ENCODE assay signal across 17 cellular contexts in genomic region chr15:94300612-94301011, GRCh38.
DNase-seq lines count a peak whose midpoint lies in the region; ATAC-seq and TF ChIP-seq lines count a peak whose summit lies in the region.
"Had no signal": no experiment of that assay in that cellular context is flagged by ENCODE, and none has a peak within 500 bp of the region (broad histone marks: within the 10 kb centered on the region; RNA-seq: fewer than 3 reads in every experiment).

No MANE protein-coding gene starts in this region.

- no peak for TF ChIP-seq POLR2A in testis (IDR thresholded peaks at IDR 0.05)

- no peak for ATAC-seq in stimulated activated naive CD8-positive, alpha-beta T cell treated with anti-CD3 and anti-CD28 coated beads, Interleukin-15, amount 100 ng/mL, for 72 hours
- ATAC-seq in right cardiac atrium, result peak; percentile 93 to 97
- ATAC-seq: HCT116, K562 had no signal

- H3K4me1 ChIP-seq in right cardiac atrium (ENCODE audit: control insufficient read depth, insufficient read depth, low read length) (no peaks in the 10 kb centered on the region), testis (peaks cover 4% of the 10 kb centered on the region)

- peak overlapping the region; percentile 71 for H3K4me3 Mint-ChIP-seq in T-helper 1 cell treated with Interleukin-12 subunit alpha and Interleukin-12 subunit beta and Interleukin-4 antibody, amounts not matched to agents 30 μg/mL and 1 μg/mL, for 36 hours
- H3K4me3 Mint-ChIP-seq in stimulated activated naive CD8-positive, alpha-beta T cell treated with anti-CD3 and anti-CD28 coated beads, Interleukin-15, Interleukin-2, amounts not matched to agents 100 ng/mL and 50 ng/mL, for 24 hours, result no peak overlapping the region
- no peak overlapping the region for H3K4me3 Mint-ChIP-seq in stimulated activated naive CD8-positive, alpha-beta T cell treated with anti-CD3 and anti-CD28 coated beads, Interleukin-15, amount 100 ng/mL, for 72 hours

- H3K36me3 ChIP-seq in testis (ENCODE audit: low read depth, missing control alignments), result no peaks in the 10 kb centered on the region

- H3K27ac ChIP-seq in right cardiac atrium (ENCODE audit: low read length) (no peak overlapping the region), testis (no peak overlapping the region)
- H3K27ac ChIP-seq: GM23248, RWPE1 had no signal

- peaks cover 23% of the 10 kb centered on the region for H3K9me3 Mint-ChIP-seq in T-helper 1 cell treated with Interleukin-12 subunit alpha and Interleukin-12 subunit beta and Interleukin-4 antibody, amounts not matched to agents 30 μg/mL and 1 μg/mL, for 36 hours
- H3K9me3 Mint-ChIP-seq in stimulated activated naive CD8-positive, alpha-beta T cell treated with anti-CD3 and anti-CD28 coated beads, Interleukin-15, Interleukin-2, amounts not matched to agents 100 ng/mL and 50 ng/mL, for 24 hours, result peaks cover 9% of the 10 kb centered on the region
- peaks cover 14 to 16% of the 10 kb centered on the region in 2 donors for H3K9me3 Mint-ChIP-seq in stimulated activated naive CD8-positive, alpha-beta T cell treated with anti-CD3 and anti-CD28 coated beads, Interleukin-15, amount 100 ng/mL, for 72 hours

- H3K4me3 ChIP-seq in right cardiac atrium (ENCODE audit: low read length) (no peak overlapping the region), testis (no peak overlapping the region)
- H3K4me3 ChIP-seq: GM23248, K562 had no signal

- H3K36me3 Mint-ChIP-seq in T-helper 1 cell treated with Interleukin-12 subunit alpha and Interleukin-12 subunit beta and Interleukin-4 antibody, amounts not matched to agents 30 μg/mL and 1 μg/mL, for 36 hours (ENCODE audit: low read depth), result peaks cover 56% of the 10 kb centered on the region
- peaks cover 64% of the 10 kb centered on the region for H3K36me3 Mint-ChIP-seq in stimulated activated naive CD8-positive, alpha-beta T cell treated with anti-CD3 and anti-CD28 coated beads, Interleukin-15, Interleukin-2, amounts not matched to agents 100 ng/mL and 50 ng/mL, for 24 hours (ENCODE audit: low read depth)

- no peaks in the 10 kb centered on the region for H3K27me3 Mint-ChIP-seq in T-helper 1 cell treated with Interleukin-12 subunit alpha and Interleukin-12 subunit beta and Interleukin-4 antibody, amounts not matched to agents 30 μg/mL and 1 μg/mL, for 36 hours (ENCODE audit: low read depth)
- no peaks in the 10 kb centered on the region for H3K27me3 Mint-ChIP-seq in stimulated activated naive CD8-positive, alpha-beta T cell treated with anti-CD3 and anti-CD28 coated beads, Interleukin-15, Interleukin-2, amounts not matched to agents 100 ng/mL and 50 ng/mL, for 24 hours
- no peaks in the 10 kb centered on the region for H3K27me3 Mint-ChIP-seq in stimulated activated naive CD8-positive, alpha-beta T cell treated with anti-CD3 and anti-CD28 coated beads, Interleukin-15, amount 100 ng/mL, for 72 hours

- no peaks in the 10 kb centered on the region for H3K27me3 ChIP-seq in right cardiac atrium (ENCODE audit: control insufficient read depth, insufficient read depth)
- H3K27me3 ChIP-seq in testis, result no peaks in the 10 kb centered on the region

- peaks cover 79% of the 10 kb centered on the region for H3K4me1 Mint-ChIP-seq in T-helper 1 cell treated with Interleukin-12 subunit alpha and Interleukin-12 subunit beta and Interleukin-4 antibody, amounts not matched to agents 30 μg/mL and 1 μg/mL, for 36 hours (ENCODE audit: low read depth)
- peaks cover 73% of the 10 kb centered on the region for H3K4me1 Mint-ChIP-seq in stimulated activated naive CD8-positive, alpha-beta T cell treated with anti-CD3 and anti-CD28 coated beads, Interleukin-15, Interleukin-2, amounts not matched to agents 100 ng/mL and 50 ng/mL, for 24 hours (ENCODE audit: low read depth)
- peaks cover 58% of the 10 kb centered on the region for H3K4me1 Mint-ChIP-seq in stimulated activated naive CD8-positive, alpha-beta T cell treated with anti-CD3 and anti-CD28 coated beads, Interleukin-15, amount 100 ng/mL, for 72 hours

- intact Hi-C loops in right cardiac atrium (cut with DNase I), result no loop called here
- intact Hi-C loops in testis (cut with DNase I; ENCODE audit: low total_unique reads), result no loop called here

- DNase-seq in T-helper 1 cell (no peak), right cardiac atrium (peak; percentile 31 to 62 (median 61)), testis (peak; percentile 67), kidney tubule cell (ENCODE audit: low spot score) (no peak), midbrain (lab: John Stamatoyannopoulos, UW) (no peak)
- no peak for DNase-seq in stimulated activated naive CD8-positive, alpha-beta T cell treated with anti-CD3 and anti-CD28 coated beads, Interleukin-15, amount 100 ng/mL, for 72 hours
- DNase-seq: 8988T, C1 segment of cervical spinal cord, DMS 273 treated with DMSO at 0.1 percent for 48 hours, GM23248, NCI-H1092 treated with DMSO at 0.1 percent for 48 hours, NCI-H1694 treated with DMSO at 0.1 percent for 48 hours had no signal

- peak overlapping the region; percentile 82 for H3K27ac Mint-ChIP-seq in T-helper 1 cell treated with Interleukin-12 subunit alpha and Interleukin-12 subunit beta and Interleukin-4 antibody, amounts not matched to agents 30 μg/mL and 1 μg/mL, for 36 hours
- peak overlapping the region; percentile 24 for H3K27ac Mint-ChIP-seq in stimulated activated naive CD8-positive, alpha-beta T cell treated with anti-CD3 and anti-CD28 coated beads, Interleukin-15, Interleukin-2, amounts not matched to agents 100 ng/mL and 50 ng/mL, for 24 hours
- no peak overlapping the region for H3K27ac Mint-ChIP-seq in stimulated activated naive CD8-positive, alpha-beta T cell treated with anti-CD3 and anti-CD28 coated beads, Interleukin-15, amount 100 ng/mL, for 72 hours

- TF ChIP-seq CTCF in testis (IDR thresholded peaks at IDR 0.05), result no peak

- H3K9me3 ChIP-seq in right cardiac atrium (ENCODE audit: control insufficient read depth, low read length) (no peaks in the 10 kb centered on the region), testis (no peaks in the 10 kb centered on the region)

Comparison
In these comparisons a context has a peak if more than half of its experiments do, and no peak if none do; other contexts are left out.
1. H3K27ac Mint-ChIP-seq: peak in T-helper 1 cell treated with Interleukin-12 subunit alpha and Interleukin-12 subunit beta and Interleukin-4 antibody, amounts not matched to agents 30 μg/mL and 1 μg/mL, for 36 hours (single experiment) and stimulated activated naive CD8-positive, alpha-beta T cell treated with anti-CD3 and anti-CD28 coated beads, Interleukin-15, Interleukin-2, amounts not matched to agents 100 ng/mL and 50 ng/mL, for 24 hours (single experiment); none in stimulated activated naive CD8-positive, alpha-beta T cell treated with anti-CD3 and anti-CD28 coated beads, Interleukin-15, amount 100 ng/mL, for 72 hours (0 of 2).
2. DNase-seq: peak in right cardiac atrium (3 of 3) and testis (single experiment); none in T-helper 1 cell (0 of 5), stimulated activated naive CD8-positive, alpha-beta T cell treated with anti-CD3 and anti-CD28 coated beads, Interleukin-15, amount 100 ng/mL, for 72 hours (0 of 2), kidney tubule cell (single experiment) and midbrain (single experiment).